16 cellular contexts compared by ENCODE assay signal in the genomic region with DNA sequence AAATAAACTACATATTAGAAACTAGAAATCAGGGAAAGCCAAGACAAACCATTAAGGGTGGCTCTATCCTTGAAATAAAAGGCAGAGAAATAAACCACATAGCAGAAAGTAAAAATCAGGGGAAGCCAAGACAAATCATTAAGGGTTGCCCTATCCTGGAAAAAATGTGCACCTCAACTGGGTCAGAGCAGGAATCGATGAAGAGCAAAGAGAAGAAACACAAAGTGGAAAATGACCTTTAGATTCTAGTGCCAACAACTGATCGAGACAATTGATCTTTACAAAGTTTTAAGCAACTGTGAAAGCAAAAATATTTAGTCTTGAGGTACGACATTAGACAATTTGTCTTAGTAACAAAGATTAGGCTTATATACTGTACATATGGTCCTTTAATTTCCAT. TPM values are rescaled to one million over a fixed set of nuclear protein-coding genes. Genes with fewer than 3 reads are reported as not detected.
DNase-seq lines count a peak whose midpoint lies in the region; ATAC-seq and TF ChIP-seq lines count a peak whose summit lies in the region.
"Had no signal": no experiment of that assay in that cellular context is flagged by ENCODE, and none has a peak within 500 bp of the region (broad histone marks: within the 10 kb centered on the region; RNA-seq: fewer than 3 reads in every experiment).

No MANE protein-coding gene starts in this region.

- H3K27ac Mint-ChIP-seq in stimulated activated naive CD8-positive, alpha-beta T cell treated with anti-CD3 and anti-CD28 coated beads, Interleukin-15, Interleukin-2, amounts not matched to agents 100 ng/mL and 50 ng/mL, for 24 hours: peak overlapping the region; percentile 57
- no peak overlapping the region for H3K27ac Mint-ChIP-seq in natural killer cell

- intact Hi-C loops in right lobe of liver (cut with DNase I) (no loop called here), natural killer cell (cut with micrococcal nuclease) (no loop called here)

- no peak overlapping the region for H3K4me3 Mint-ChIP-seq in stimulated activated naive CD8-positive, alpha-beta T cell treated with anti-CD3 and anti-CD28 coated beads, Interleukin-15, Interleukin-2, amounts not matched to agents 100 ng/mL and 50 ng/mL, for 24 hours
- H3K4me3 Mint-ChIP-seq in natural killer cell: no peak overlapping the region

- no peak for DNase-seq in stimulated activated naive CD8-positive, alpha-beta T cell treated with anti-CD3 and anti-CD28 coated beads, Interleukin-15, Interleukin-2, amounts not matched to agents 100 U/mL and 50 U/mL, for 24 hours
- DNase-seq in left lobe of liver (ENCODE audit: low spot score) (no peak), right lobe of liver (no peak), HCEC 1CT (no peak), natural killer cell (no peak)
- DNase-seq: C1 segment of cervical spinal cord; Calu3; CD4-positive, alpha-beta memory T cell; COR-L47; DMS53; DMS79 treated with DMSO at 0.1 percent for 48 hours; GF-D8; GOT3 had no signal

- H3K4me3 ChIP-seq in right lobe of liver: peak overlapping the region in 1 of 3 donors; percentile 11
- H3K4me3 ChIP-seq: HAP-1 had no signal

- no peaks in the 10 kb centered on the region for H3K36me3 ChIP-seq in right lobe of liver
- H3K36me3 ChIP-seq: HAP-1 had no signal

- peaks cover 25% of the 10 kb centered on the region for H3K36me3 Mint-ChIP-seq in stimulated activated naive CD8-positive, alpha-beta T cell treated with anti-CD3 and anti-CD28 coated beads, Interleukin-15, Interleukin-2, amounts not matched to agents 100 ng/mL and 50 ng/mL, for 24 hours (ENCODE audit: low read depth)
- H3K36me3 Mint-ChIP-seq in natural killer cell: no peaks in the 10 kb centered on the region

- peaks cover 0 to 63% (median 14%) of the 10 kb centered on the region in 4 donors for H3K4me1 ChIP-seq in right lobe of liver
- H3K4me1 ChIP-seq: HAP-1 had no signal

- peak overlapping the region in 2 of 3 donors; percentile 28 to 59 for H3K27ac ChIP-seq in right lobe of liver

- no peak for TF ChIP-seq POLR2A in right lobe of liver (IDR thresholded peaks at IDR 0.05)

- 26% methylated on average over 3 of the region's 3 CpGs for WGBS in right lobe of liver (ENCODE audit: insufficient coverage, low coverage, low lambda C conversion rate, missing lambda C conversion rate)

- H3K9me3 ChIP-seq in right lobe of liver: no peaks in the 10 kb centered on the region
- H3K9me3 ChIP-seq: HAP-1 had no signal

- TF ChIP-seq CTCF in right lobe of liver (IDR thresholded peaks at IDR 0.05) (no peak), natural killer cell (IDR thresholded peaks at IDR 0.05) (no peak)

- ATAC-seq in stimulated activated naive CD8-positive, alpha-beta T cell treated with anti-CD3 and anti-CD28 coated beads, Interleukin-15, Interleukin-2, amounts not matched to agents 100 U/mL and 50 U/mL, for 24 hours: no peak
- peak; percentile 44 for ATAC-seq in left lobe of liver
- ATAC-seq in right lobe of liver: peak; percentile 12 to 65 (median 52)
- no peak for ATAC-seq in natural killer cell

- H3K27me3 Mint-ChIP-seq in stimulated activated naive CD8-positive, alpha-beta T cell treated with anti-CD3 and anti-CD28 coated beads, Interleukin-15, Interleukin-2, amounts not matched to agents 100 ng/mL and 50 ng/mL, for 24 hours: no peaks in the 10 kb centered on the region
- no peaks in the 10 kb centered on the region for H3K27me3 Mint-ChIP-seq in natural killer cell (ENCODE audit: low read depth in 2 of 2)
- H3K27me3 Mint-ChIP-seq: CD4-positive, alpha-beta memory T cell had no signal

- no peaks in the 10 kb centered on the region for H3K27me3 ChIP-seq in right lobe of liver

- H3K9me3 Mint-ChIP-seq in stimulated activated naive CD8-positive, alpha-beta T cell treated with anti-CD3 and anti-CD28 coated beads, Interleukin-15, Interleukin-2, amounts not matched to agents 100 ng/mL and 50 ng/mL, for 24 hours: peaks cover 4% of the 10 kb centered on the region
- no peaks in the 10 kb centered on the region for H3K9me3 Mint-ChIP-seq in natural killer cell

- H3K4me1 Mint-ChIP-seq in stimulated activated naive CD8-positive, alpha-beta T cell treated with anti-CD3 and anti-CD28 coated beads, Interleukin-15, Interleukin-2, amounts not matched to agents 100 ng/mL and 50 ng/mL, for 24 hours (ENCODE audit: low read depth): peaks cover 82% of the 10 kb centered on the region
- peaks cover 59 to 70% of the 10 kb centered on the region in 2 donors for H3K4me1 Mint-ChIP-seq in natural killer cell

RNA-seq across cellular contexts. Expression of gene KLF12, which starts 26.6 kb away (rescaled TPM):
- total RNA-seq in left lobe of liver (15.7 TPM), right lobe of liver (10 to 100 TPM in 3 of 6 experiments, 1 to 10 TPM in 3; 6.0 to 20.7 (median 10.4) TPM), natural killer cell (100 to 1,000 TPM; 104 to 119 (median 108) TPM)
- total RNA-seq: G401 had no signal

Comparison
In these comparisons a context has a peak if more than half of its experiments do, and no peak if none do; other contexts are left out.
1. ATAC-seq: peak in left lobe of liver (single experiment) and right lobe of liver (4 of 4); none in stimulated activated naive CD8-positive, alpha-beta T cell treated with anti-CD3 and anti-CD28 coated beads, Interleukin-15, Interleukin-2, amounts not matched to agents 100 U/mL and 50 U/mL, for 24 hours (single experiment) and natural killer cell (0 of 3).